In the genomic region with DNA sequence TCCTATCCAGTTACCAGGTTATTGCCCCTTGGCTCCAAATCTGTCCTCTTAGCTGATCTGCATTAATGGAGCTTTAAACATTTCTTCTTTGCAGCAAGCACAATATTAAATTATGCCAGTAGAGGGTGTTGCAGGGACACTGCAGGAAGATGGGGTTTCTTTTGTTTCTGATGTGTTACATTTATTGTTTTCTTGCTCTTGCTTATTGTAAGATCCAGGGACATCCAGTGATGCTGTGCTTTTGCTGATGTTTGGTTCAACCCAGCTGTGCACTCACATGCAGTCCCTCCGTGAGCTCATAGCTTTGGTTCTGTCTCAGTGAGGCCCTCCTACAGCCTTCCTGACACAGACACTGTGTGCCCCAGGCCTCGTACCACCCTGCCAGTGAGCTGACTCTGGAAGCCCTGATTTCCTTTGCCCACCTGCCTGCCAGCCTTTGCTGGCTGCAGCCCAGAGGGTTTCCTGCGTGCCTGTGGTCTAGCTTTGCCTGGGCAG, we compare ENCODE assay signal across 8 cellular contexts.
DNase-seq lines count a peak whose midpoint lies in the region; ATAC-seq, FAIRE-seq and TF ChIP-seq lines count a peak whose summit lies in the region.

No MANE protein-coding gene starts in this region.

- ATAC-seq in GM18868 (IDR thresholded peaks at IDR 0.05; ENCODE audit: unreplicated experiment), result peak; percentile 69

- H2AFZ ChIP-seq in neural cell (ENCODE audit: low read depth, low read length), result peak overlapping the region; percentile 96

- no peaks in the 10 kb centered on the region for H3K79me2 ChIP-seq in neural cell (replicated peaks; ENCODE audit: insufficient read depth, low read length)

- H3K4me2 ChIP-seq in neural cell (ENCODE audit: low read length), result no peak overlapping the region

- no peak overlapping the region for H3K4me3 ChIP-seq in BE2C (ENCODE audit: low read depth, low read length)
- no peak overlapping the region for H3K4me3 ChIP-seq in fibroblast of the aortic adventitia (ENCODE audit: low read depth, low read length)
- no peak overlapping the region for H3K4me3 ChIP-seq in neural cell (ENCODE audit: low read length)

- H3K9me3 ChIP-seq in BE2C (no peaks in the 10 kb centered on the region), neural cell (ENCODE audit: low read length) (no peaks in the 10 kb centered on the region)

- FAIRE-seq in TTC549 (lab: Jason Lieb, UNC), result peak; percentile 95

- H3K9me2 ChIP-seq in neural cell (ENCODE audit: insufficient read depth, low read length), result no peaks in the 10 kb centered on the region

- peak; percentile 47 for DNase-seq in BE2C
- peak; percentile 40 for DNase-seq in NCI-H146 (lab: John Stamatoyannopoulos, UW)
- DNase-seq in fibroblast of the aortic adventitia (ENCODE audit: low read depth), result peak; percentile 73
- DNase-seq in activated gamma-delta T cell (lab: John Stamatoyannopoulos, UW), result no peak
- no peak for DNase-seq in activated effector memory CD4-positive, alpha-beta T cell treated with anti-CD3 and anti-CD28 coated beads, Interleukin-2, amount 50 U/mL, for 16 hours

- H3K4me1 ChIP-seq in BE2C, result peaks cover 3% of the 10 kb centered on the region; the same call in 1 of the 2 replicates

- H3K27ac ChIP-seq in neural cell (ENCODE audit: low read length), result peak overlapping the region; percentile 39

- peak; percentile 89 for TF ChIP-seq RAD21 in neural cell (conservative IDR thresholded peaks at IDR 0.05)

- H3K36me3 ChIP-seq in BE2C (no peaks in the 10 kb centered on the region), neural cell (ENCODE audit: insufficient read depth, low read length) (no peaks in the 10 kb centered on the region)

- no peak for TF ChIP-seq EP300 in neural cell (conservative IDR thresholded peaks at IDR 0.05; ENCODE audit: poor library complexity, severe bottlenecking)

- H4K20me1 ChIP-seq in neural cell (ENCODE audit: insufficient read depth), result no peaks in the 10 kb centered on the region

- H3F3A ChIP-seq in neural cell (ENCODE audit: insufficient read depth, low read length, poor library complexity, severe bottlenecking), result no peaks in the 10 kb centered on the region

- no peaks in the 10 kb centered on the region for H3K27me3 ChIP-seq in BE2C
- no peaks in the 10 kb centered on the region for H3K27me3 ChIP-seq in neural cell (ENCODE audit: insufficient read depth, low read depth, low read length)

- peak overlapping the region; percentile 32 for H3K9ac ChIP-seq in neural cell (ENCODE audit: low read length)

- TF ChIP-seq CTCF in BE2C (IDR thresholded peaks at IDR 0.05; ENCODE audit: low read depth, low read length) (peak; percentile 85), fibroblast of the aortic adventitia (IDR thresholded peaks at IDR 0.05; ENCODE audit: insufficient read depth, low read length) (peak; percentile 82), neural cell (IDR thresholded peaks at IDR 0.05; ENCODE audit: poor library complexity, severe bottlenecking) (peak; percentile 91)

TF ChIP-seq in neural cell, 6 proteins besides CTCF, POLR2A, EP300 and RAD21:
- no peak for TF ChIP-seq POLR2AphosphoS5 (IDR thresholded peaks at IDR 0.05)
- no peak for TF ChIP-seq EZH2 (IDR thresholded peaks at IDR 0.05; ENCODE audit: borderline replicate concordance, insufficient read depth, low read length, poor library complexity, severe bottlenecking)
- TF ChIP-seq REST (IDR thresholded peaks at IDR 0.05; ENCODE audit: borderline replicate concordance), result no peak
- peak; percentile 86 for TF ChIP-seq SMC3 (conservative IDR thresholded peaks at IDR 0.05; ENCODE audit: poor library complexity)
- no peak for TF ChIP-seq TAF1 (IDR thresholded peaks at IDR 0.05; ENCODE audit: low read depth)

Comparison
In these comparisons a context has a peak if more than half of its experiments do, and no peak if none do; other contexts are left out.
1. DNase-seq: peak in BE2C (single experiment), NCI-H146 (single experiment) and fibroblast of the aortic adventitia (single experiment); none in activated gamma-delta T cell (single experiment) and activated effector memory CD4-positive, alpha-beta T cell treated with anti-CD3 and anti-CD28 coated beads, Interleukin-2, amount 50 U/mL, for 16 hours (single experiment).
2. Peak in every context shown above with its lines, with median percentiles within 50 percentile points of each other: CTCF ChIP-seq.